Comparison of ENCODE assay signal across 9 cellular contexts in genomic region chr4:39446842-39447573, GRCh38. TPM values are rescaled to one million over a fixed set of nuclear protein-coding genes. Genes with fewer than 3 reads are reported as not detected.
A peak's percentile ranks its signal among the peaks of the same experiment; 100 is the strongest.
DNase-seq lines count a peak whose midpoint lies in the region; ATAC-seq and TF ChIP-seq lines count a peak whose summit lies in the region.
"Had no signal": no experiment of that assay in that cellular context is flagged by ENCODE, and none has a peak within 500 bp of the region (broad histone marks: within the 10 kb centered on the region; RNA-seq: fewer than 3 reads in every experiment).

No MANE protein-coding gene starts in this region.

- peaks cover 2% of the 10 kb centered on the region for H3K4me1 ChIP-seq in rectal smooth muscle tissue (ENCODE audit: control insufficient read depth, insufficient read depth, low read length)

- H3K27me3 ChIP-seq in rectal smooth muscle tissue (ENCODE audit: control insufficient read depth, insufficient read depth, low read length) = no peaks in the 10 kb centered on the region

- H3K4me1 Mint-ChIP-seq in CD14-positive monocyte = peaks cover 11% of the 10 kb centered on the region
- peaks cover 2% of the 10 kb centered on the region for H3K4me1 Mint-ChIP-seq in activated T-helper 2 cell treated with anti-CD3 and anti-CD28 coated beads, Interferon-gamma antibody, Interleukin-2, Interleukin-4, amounts not matched to agents 10 μg/mL and 5 μg/mL and 100 μg/mL, durations not matched to agents 14 hours and 24 hours and 36 hours (ENCODE audit: low read depth)

- intact Hi-C loops in CD14-positive monocyte (cut with micrococcal nuclease) = loop anchor here in 1 of 2 donors (10.0 kb wide), 1 partner anchor 72 kb away; no protein-coding TSS in a partner anchor
- intact Hi-C loops in activated T-helper 2 cell treated with anti-CD3 and anti-CD28 coated beads, Interferon-gamma antibody, Interleukin-2, Interleukin-4, amounts not matched to agents 10 μg/mL and 5 μg/mL and 100 μg/mL, durations not matched to agents 14 hours and 24 hours and 36 hours (cut with micrococcal nuclease) = no loop called here

- ATAC-seq in GM19438 (IDR thresholded peaks at IDR 0.05; ENCODE audit: low read depth, unreplicated experiment) = peak; percentile 92
- ATAC-seq in HG03469 (IDR thresholded peaks at IDR 0.05; ENCODE audit: unreplicated experiment) = peak; percentile 70

- H3K9ac ChIP-seq in rectal smooth muscle tissue (ENCODE audit: low read length) = no peak overlapping the region

- H3K4me3 ChIP-seq in rectal smooth muscle tissue (ENCODE audit: low read length) = peak overlapping the region; percentile 59

- TF ChIP-seq CTCF in CD14-positive monocyte (IDR thresholded peaks at IDR 0.05) = no peak

- no peak overlapping the region for H3K27ac ChIP-seq in rectal smooth muscle tissue (ENCODE audit: low read depth, low read length)
- H3K27ac ChIP-seq: neutrophil had no signal

- no peak overlapping the region for H3K27ac Mint-ChIP-seq in CD14-positive monocyte
- no peak overlapping the region for H3K27ac Mint-ChIP-seq in activated T-helper 2 cell treated with anti-CD3 and anti-CD28 coated beads, Interferon-gamma antibody, Interleukin-2, Interleukin-4, amounts not matched to agents 10 μg/mL and 5 μg/mL and 100 μg/mL, durations not matched to agents 14 hours and 24 hours and 36 hours

- DNase-seq in CD14-positive monocyte (ENCODE audit: low spot score) = peak; percentile 61
- peak; percentile 19 for DNase-seq in activated T-helper 2 cell treated with anti-CD3 and anti-CD28 coated beads, Interferon-gamma antibody, Interleukin-2, Interleukin-4, amounts not matched to agents 10 μg/mL and 5 μg/mL and 100 μg/mL, durations not matched to agents 14 hours and 24 hours and 36 hours (ENCODE audit: low spot score)
- DNase-seq in globus pallidus (ENCODE audit: low spot score) = peak; percentile 16
- DNase-seq in NCI-H1436 (lab: John Stamatoyannopoulos, UW) = no peak
- no peak for DNase-seq in pons (ENCODE audit: low spot score)

- peaks cover 16 to 31% of the 10 kb centered on the region in 2 donors for H3K36me3 Mint-ChIP-seq in CD14-positive monocyte
- H3K36me3 Mint-ChIP-seq in activated T-helper 2 cell treated with anti-CD3 and anti-CD28 coated beads, Interferon-gamma antibody, Interleukin-2, Interleukin-4, amounts not matched to agents 10 μg/mL and 5 μg/mL and 100 μg/mL, durations not matched to agents 14 hours and 24 hours and 36 hours (ENCODE audit: low read depth) = peaks cover 43% of the 10 kb centered on the region

- H3K9me3 Mint-ChIP-seq in CD14-positive monocyte = peaks cover 0 to 2% (median 0%) of the 10 kb centered on the region in 7 donors
- H3K9me3 Mint-ChIP-seq in activated T-helper 2 cell treated with anti-CD3 and anti-CD28 coated beads, Interferon-gamma antibody, Interleukin-2, Interleukin-4, amounts not matched to agents 10 μg/mL and 5 μg/mL and 100 μg/mL, durations not matched to agents 14 hours and 24 hours and 36 hours = no peaks in the 10 kb centered on the region

- peaks cover 5% of the 10 kb centered on the region for H3K36me3 ChIP-seq in rectal smooth muscle tissue (ENCODE audit: control insufficient read depth, insufficient read depth, low read length)

- H3K4me3 Mint-ChIP-seq in CD14-positive monocyte = peak overlapping the region; percentile 72 to 81
- H3K4me3 Mint-ChIP-seq in activated T-helper 2 cell treated with anti-CD3 and anti-CD28 coated beads, Interferon-gamma antibody, Interleukin-2, Interleukin-4, amounts not matched to agents 10 μg/mL and 5 μg/mL and 100 μg/mL, durations not matched to agents 14 hours and 24 hours and 36 hours (ENCODE audit: low read depth) = no peak overlapping the region

- H3K27me3 Mint-ChIP-seq in CD14-positive monocyte (ENCODE audit: low read depth in 3 of 3) = peaks cover 4 to 12% (median 10%) of the 10 kb centered on the region in 3 donors
- H3K27me3 Mint-ChIP-seq in activated T-helper 2 cell treated with anti-CD3 and anti-CD28 coated beads, Interferon-gamma antibody, Interleukin-2, Interleukin-4, amounts not matched to agents 10 μg/mL and 5 μg/mL and 100 μg/mL, durations not matched to agents 14 hours and 24 hours and 36 hours (ENCODE audit: low read depth) = peaks cover under 1% of the 10 kb centered on the region

RNA-seq across cellular contexts. Expression of gene RPL9, which starts 11.7 kb away (rescaled TPM):
- 100 to 1,000 TPM; 821 to 828 TPM for polyA plus RNA-seq in CD14-positive monocyte
- 1,761 and 1,779 TPM in 2 replicates for total RNA-seq in activated T-helper 2 cell treated with anti-CD3 and anti-CD28 coated beads, Interferon-gamma antibody, Interleukin-2, Interleukin-4, amounts not matched to agents 10 μg/mL and 5 μg/mL and 100 μg/mL, durations not matched to agents 14 hours and 24 hours and 36 hours

RNA-seq across cellular contexts. Expression of gene LIAS, which starts 11.8 kb away (rescaled TPM):
- polyA plus RNA-seq in CD14-positive monocyte = 1 to 10 TPM; 7.2 to 7.8 TPM
- total RNA-seq in activated T-helper 2 cell treated with anti-CD3 and anti-CD28 coated beads, Interferon-gamma antibody, Interleukin-2, Interleukin-4, amounts not matched to agents 10 μg/mL and 5 μg/mL and 100 μg/mL, durations not matched to agents 14 hours and 24 hours and 36 hours = 19.1 and 19.8 TPM in 2 replicates

RNA-seq across cellular contexts. Expression of gene KLB, which starts 40.3 kb away (rescaled TPM):
- polyA plus RNA-seq in CD14-positive monocyte = not detected
- total RNA-seq in activated T-helper 2 cell treated with anti-CD3 and anti-CD28 coated beads, Interferon-gamma antibody, Interleukin-2, Interleukin-4, amounts not matched to agents 10 μg/mL and 5 μg/mL and 100 μg/mL, durations not matched to agents 14 hours and 24 hours and 36 hours = not detected in 2 replicates

Comparison
In these comparisons a context has a peak if more than half of its experiments do, and no peak if none do; other contexts are left out.
1. DNase-seq: peak in CD14-positive monocyte (single experiment), activated T-helper 2 cell treated with anti-CD3 and anti-CD28 coated beads, Interferon-gamma antibody, Interleukin-2, Interleukin-4, amounts not matched to agents 10 μg/mL and 5 μg/mL and 100 μg/mL, durations not matched to agents 14 hours and 24 hours and 36 hours (single experiment) and globus pallidus (single experiment); none in NCI-H1436 (single experiment) and pons (single experiment).